29 cellular contexts compared by ENCODE assay signal in the genomic region with DNA sequence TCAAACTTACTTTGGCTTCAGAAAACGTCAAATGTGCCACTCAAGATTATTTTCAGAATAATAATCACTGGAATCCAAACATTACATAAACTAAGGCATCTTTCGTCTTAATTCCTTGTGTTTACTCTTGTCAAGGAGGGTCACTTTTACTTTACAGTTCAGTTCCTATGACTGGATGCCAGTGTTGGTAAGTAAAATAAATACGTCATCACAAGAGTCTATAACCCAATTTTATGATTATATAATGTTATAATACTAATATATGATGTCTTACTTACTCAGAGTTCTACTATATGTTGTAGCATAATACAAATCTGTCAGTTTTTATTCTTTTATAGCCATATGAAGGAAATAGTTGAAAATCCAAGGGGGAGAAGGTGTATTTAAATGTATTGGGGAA.
"Had no signal": no experiment of that assay in that cellular context is flagged by ENCODE, and none has a peak within 500 bp of the region (broad histone marks: within the 10 kb centered on the region; RNA-seq: fewer than 3 reads in every experiment).

No MANE protein-coding gene starts in this region.

- H3K9me3 ChIP-seq: neutrophil, pancreas, prostate gland, spleen, suprapubic skin, testis, tibial artery, transverse colon, upper lobe of right lung, uterus had no signal

- ATAC-seq: naive thymus-derived CD8-positive, alpha-beta T cell; natural killer cell treated with Interleukin-12 subunit alpha and Interleukin-12 subunit beta and Interleukin-15 and Interleukin-18, amount 100 ng/mL, for 72 hours; pancreas; right cardiac atrium; sciatic nerve; stimulated activated memory B cell treated with anti-CD40 and anti-IgM and Interleukin-4, amounts not matched to agents 10 μg/mL and 1 μg/mL and 100 μg/mL, for 72 hours; stimulated activated naive CD8-positive, alpha-beta T cell treated with anti-CD3 and anti-CD28 coated beads, Interleukin-15, amount 100 ng/mL, for 72 hours; stimulated activated naive CD8-positive, alpha-beta T cell treated with anti-CD3 and anti-CD28 coated beads, Interleukin-15, Interleukin-2, amounts not matched to agents 100 U/mL and 50 U/mL, for 24 hours; upper lobe of right lung had no signal

- H3K4me2 ChIP-seq: smooth muscle cell had no signal

- DNase-seq: naive thymus-derived CD8-positive, alpha-beta T cell; nephron progenitor cell; nucleus accumbens; pancreas; retina; right cardiac atrium; spleen; stimulated activated CD4-positive, alpha-beta T cell treated with anti-CD3 and anti-CD28 coated beads, Interleukin-12 subunit alpha, Interleukin-12 subunit beta, amount 100 ng/mL, for 4 hours; stimulated activated CD4-positive, alpha-beta T cell treated with anti-CD3 and anti-CD28 coated beads, Interleukin-1b, Interleukin-23, amount 100 ng/mL, for 48 hours; stimulated activated CD4-positive, alpha-beta T cell treated with anti-CD3 and anti-CD28 coated beads, Interleukin-4, amount 100 ng/mL, for 1 hour; stimulated activated CD4-positive, alpha-beta T cell treated with anti-CD3 and anti-CD28 coated beads, Interleukin-4, amount 100 ng/mL, for 4 hours; stimulated activated CD8-positive, alpha-beta memory T cell treated with anti-CD3 and anti-CD28 coated beads, Interleukin-4, amount 100 ng/mL, for 48 hours; stimulated activated naive CD4-positive, alpha-beta T cell; stimulated activated naive CD8-positive, alpha-beta T cell treated with anti-CD3 and anti-CD28 coated beads, Interleukin-15, amount 100 ng/mL, for 72 hours; stimulated activated naive CD8-positive, alpha-beta T cell treated with anti-CD3 and anti-CD28 coated beads, Interleukin-15, Interleukin-2, amounts not matched to agents 100 U/mL and 50 U/mL, for 24 hours; substantia nigra; testis; tibial artery; transverse colon; upper lobe of right lung; uterus had no signal

- FAIRE-seq: pancreas had no signal

- H3K27ac ChIP-seq: neutrophil, pancreas, prostate gland, skin epidermis, spleen, suprapubic skin, testis, tibial artery, transverse colon, upper lobe of right lung, uterus had no signal

- H3K27me3 ChIP-seq: neutrophil, pancreas, spleen, suprapubic skin, testis, tibial artery, transverse colon, upper lobe of right lung, uterus had no signal

- H3K36me3 ChIP-seq: neutrophil, pancreas, prostate gland, spleen, suprapubic skin, tibial artery, transverse colon, upper lobe of right lung, uterus had no signal

- H3K4me3 ChIP-seq: pancreas, prostate gland, skin epidermis, smooth muscle cell, spleen, suprapubic skin, testis, tibial artery, transverse colon, upper lobe of right lung, uterus had no signal

- H3K4me1 ChIP-seq: pancreas, prostate gland, spleen, suprapubic skin, testis, tibial artery, transverse colon, upper lobe of right lung, uterus had no signal
